1 cellular context compared by ENCODE assay signal in the genomic region with DNA sequence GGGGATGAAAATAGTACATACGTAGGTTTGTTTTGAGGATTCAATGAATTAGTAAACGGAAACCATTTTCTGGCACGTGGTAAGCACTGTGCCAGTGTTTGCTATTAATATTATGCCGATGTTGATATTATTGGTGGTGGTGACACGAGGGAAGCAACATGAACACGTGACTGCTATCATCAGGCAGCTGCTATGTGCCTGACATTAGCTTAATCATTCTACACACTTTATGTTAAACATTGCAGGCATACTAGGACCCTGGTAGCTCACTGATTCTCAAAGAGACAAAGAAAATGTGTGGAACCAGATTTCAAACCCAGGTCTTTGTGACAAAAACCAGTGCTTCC.
TF ChIP-seq lines count a peak whose summit lies in the region.

No MANE protein-coding gene starts in this region.

TF ChIP-seq in liver, 16 proteins besides CTCF, POLR2A, EP300 and RAD21 (continued from another document):
- TF ChIP-seq, protein P1, sequence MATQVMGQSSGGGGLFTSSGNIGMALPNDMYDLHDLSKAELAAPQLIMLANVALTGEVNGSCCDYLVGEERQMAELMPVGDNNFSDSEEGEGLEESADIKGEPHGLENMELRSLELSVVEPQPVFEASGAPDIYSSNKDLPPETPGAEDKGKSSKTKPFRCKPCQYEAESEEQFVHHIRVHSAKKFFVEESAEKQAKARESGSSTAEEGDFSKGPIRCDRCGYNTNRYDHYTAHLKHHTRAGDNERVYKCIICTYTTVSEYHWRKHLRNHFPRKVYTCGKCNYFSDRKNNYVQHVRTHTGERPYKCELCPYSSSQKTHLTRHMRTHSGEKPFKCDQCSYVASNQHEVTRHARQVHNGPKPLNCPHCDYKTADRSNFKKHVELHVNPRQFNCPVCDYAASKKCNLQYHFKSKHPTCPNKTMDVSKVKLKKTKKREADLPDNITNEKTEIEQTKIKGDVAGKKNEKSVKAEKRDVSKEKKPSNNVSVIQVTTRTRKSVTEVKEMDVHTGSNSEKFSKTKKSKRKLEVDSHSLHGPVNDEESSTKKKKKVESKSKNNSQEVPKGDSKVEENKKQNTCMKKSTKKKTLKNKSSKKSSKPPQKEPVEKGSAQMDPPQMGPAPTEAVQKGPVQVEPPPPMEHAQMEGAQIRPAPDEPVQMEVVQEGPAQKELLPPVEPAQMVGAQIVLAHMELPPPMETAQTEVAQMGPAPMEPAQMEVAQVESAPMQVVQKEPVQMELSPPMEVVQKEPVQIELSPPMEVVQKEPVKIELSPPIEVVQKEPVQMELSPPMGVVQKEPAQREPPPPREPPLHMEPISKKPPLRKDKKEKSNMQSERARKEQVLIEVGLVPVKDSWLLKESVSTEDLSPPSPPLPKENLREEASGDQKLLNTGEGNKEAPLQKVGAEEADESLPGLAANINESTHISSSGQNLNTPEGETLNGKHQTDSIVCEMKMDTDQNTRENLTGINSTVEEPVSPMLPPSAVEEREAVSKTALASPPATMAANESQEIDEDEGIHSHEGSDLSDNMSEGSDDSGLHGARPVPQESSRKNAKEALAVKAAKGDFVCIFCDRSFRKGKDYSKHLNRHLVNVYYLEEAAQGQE (IDR thresholded peaks at IDR 0.05) = no peak
- TF ChIP-seq FOXA2 (IDR thresholded peaks at IDR 0.05) = no peak
- TF ChIP-seq HNF4G (IDR thresholded peaks at IDR 0.05) = no peak
- TF ChIP-seq TAF1 (conservative IDR thresholded peaks at IDR 0.05) = no peak
- TF ChIP-seq GABPA (IDR thresholded peaks at IDR 0.05 in 1 of 2, conservative IDR thresholded peaks at IDR 0.05 in 1 of 2) = no peak
- no peak for TF ChIP-seq JUND (IDR thresholded peaks at IDR 0.05)
